In genomic region chr10:80032503-80032902, GRCh38 we compare ENCODE assay signal across 7 cellular contexts.
"Had no signal": no experiment of that assay in that cellular context is flagged by ENCODE, and none has a peak within 500 bp of the region (broad histone marks: within the 10 kb centered on the region; RNA-seq: fewer than 3 reads in every experiment).

No MANE protein-coding gene starts in this region.

- H3K27me3 Mint-ChIP-seq: IgD-negative memory B cell had no signal

- H3K9me3 Mint-ChIP-seq: IgD-negative memory B cell had no signal

- H3K27ac Mint-ChIP-seq: IgD-negative memory B cell had no signal

- H3K4me2 ChIP-seq: KMS-11 had no signal

- DNase-seq: IMR-90, KBM-7, KG1 had no signal

- H3K9ac ChIP-seq: KMS-11 had no signal

- FAIRE-seq: HTR-8/SVneo had no signal

- H3K27ac ChIP-seq: HL-60, KMS-11 had no signal

- H3K4me3 Mint-ChIP-seq: IgD-negative memory B cell had no signal
